ENCODE assay signal across 1 cellular context in the genomic region with DNA sequence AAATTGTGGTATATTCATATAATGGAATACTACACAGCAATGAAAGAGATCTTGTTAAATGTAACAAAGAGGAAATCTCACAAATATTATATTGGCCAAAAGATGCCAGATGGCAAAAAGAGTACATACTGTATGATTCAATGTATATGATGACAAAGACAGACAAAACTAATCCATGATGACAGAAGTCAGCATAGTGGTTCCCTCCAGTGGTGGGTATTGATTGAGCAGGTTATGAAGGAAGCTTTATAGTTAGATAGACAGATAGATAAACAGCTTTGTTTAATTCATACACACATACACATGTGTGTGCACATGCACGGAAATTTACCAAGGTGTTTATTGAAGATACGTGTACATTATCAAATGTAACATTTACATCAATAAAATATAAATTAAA.
TF ChIP-seq lines count a peak whose summit lies in the region.

No MANE protein-coding gene starts in this region.

TF ChIP-seq in liver, 16 proteins besides CTCF, POLR2A, EP300 and RAD21 (continued from another document):
- TF ChIP-seq, protein P1, sequence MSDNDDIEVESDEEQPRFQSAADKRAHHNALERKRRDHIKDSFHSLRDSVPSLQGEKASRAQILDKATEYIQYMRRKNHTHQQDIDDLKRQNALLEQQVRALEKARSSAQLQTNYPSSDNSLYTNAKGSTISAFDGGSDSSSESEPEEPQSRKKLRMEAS (IDR thresholded peaks at IDR 0.05) = no peak
